Comparison of ENCODE assay signal across 2 cellular contexts in genomic region chr3:37272743-37273142, GRCh38.
TF ChIP-seq lines count a peak whose summit lies in the region.

No MANE protein-coding gene starts in this region.

TF ChIP-seq in IMR-90, 13 proteins besides CTCF, POLR2A, EP300 and RAD21:
- TF ChIP-seq USF2 (IDR thresholded peaks at IDR 0.05; ENCODE audit: low read depth, low read length) (no peak), CEBPB (IDR thresholded peaks at IDR 0.05; ENCODE audit: low read depth, low read length) (peak; percentile 90)

TF ChIP-seq in H1, 55 proteins besides CTCF, POLR2A, EP300 and RAD21:
- peak; percentile 30; the same call in 1 of the 2 replicates for TF ChIP-seq CEBPB (IDR thresholded peaks at IDR 0.05; ENCODE audit: low read depth, low read length)
- no peak for TF ChIP-seq CHD2 (IDR thresholded peaks at IDR 0.05; ENCODE audit: low read length)
- TF ChIP-seq YY1 (IDR thresholded peaks at IDR 0.05; ENCODE audit: low read depth, low read length), result no peak
- TF ChIP-seq RNF2 (IDR thresholded peaks at IDR 0.05; ENCODE audit: borderline replicate concordance, low read depth, low read length, missing control alignments, poor library complexity, severe bottlenecking), result no peak
